Comparison of ENCODE assay signal across 12 cellular contexts in the genomic region with DNA sequence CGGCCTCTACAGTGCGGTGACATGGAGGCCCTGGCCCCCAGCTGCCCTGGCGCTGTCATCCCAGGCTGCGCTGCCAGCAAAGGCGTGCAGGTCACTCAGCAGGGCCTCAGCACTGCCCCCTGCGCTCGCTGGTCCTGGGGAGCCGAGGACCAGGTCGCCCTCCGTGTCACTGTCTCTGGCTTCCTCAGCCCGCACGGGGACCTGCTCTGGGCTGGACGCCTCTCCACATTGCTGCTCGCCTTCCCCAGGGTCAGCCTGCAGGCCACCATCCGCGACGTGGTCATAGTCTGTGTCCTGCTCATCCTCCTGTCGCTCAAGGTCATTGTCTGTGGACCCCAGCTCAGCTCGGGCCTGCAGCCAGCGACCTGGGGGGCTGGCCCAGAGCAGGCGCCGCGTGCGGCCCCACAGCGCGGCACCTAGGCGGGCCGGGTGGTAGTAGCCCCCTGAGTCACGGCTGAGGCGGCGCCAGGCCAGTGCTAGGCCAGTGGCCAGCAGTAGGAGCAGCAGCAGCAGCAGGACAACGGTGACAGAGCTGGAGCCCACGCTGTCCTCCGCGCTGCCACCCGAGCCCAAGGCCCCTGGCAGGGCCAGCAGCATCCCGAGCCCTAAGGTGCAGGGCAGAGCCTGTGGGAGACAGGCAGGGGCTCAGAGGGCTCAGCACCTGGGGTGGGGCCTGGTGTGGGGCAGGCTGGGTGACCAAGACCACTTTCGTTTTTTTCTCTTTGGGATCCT. TPM values are rescaled to one million over a fixed set of nuclear protein-coding genes. Genes with fewer than 3 reads are reported as not detected.
DNase-seq lines count a peak whose midpoint lies in the region; ATAC-seq, FAIRE-seq and TF ChIP-seq lines count a peak whose summit lies in the region.
"Had no signal": no experiment of that assay in that cellular context is flagged by ENCODE, and none has a peak within 500 bp of the region (broad histone marks: within the 10 kb centered on the region; RNA-seq: fewer than 3 reads in every experiment).

No MANE protein-coding gene starts in this region.

- no peak overlapping the region for H3K9ac ChIP-seq in mucosa of rectum (ENCODE audit: low read depth in 1 of 2, low read length in 2 of 2)

- no peak for ATAC-seq in CD4-positive, alpha-beta T cell (ENCODE audit: poor library complexity)
- ATAC-seq in activated T-helper 17 cell treated with anti-CD3 and anti-CD28 coated beads, Interleukin-2, amount 50 U/mL, for 72 hours (replicated peaks): peak; percentile 1
- no peak for ATAC-seq in GM21390 (IDR thresholded peaks at IDR 0.05; ENCODE audit: unreplicated experiment)

- H3K4me2 ChIP-seq in osteoblast (ENCODE audit: insufficient read depth, low read length): no peak overlapping the region

- H3K4me1 ChIP-seq in mucosa of rectum (ENCODE audit: control insufficient read depth in 2 of 2, insufficient read depth in 2 of 2, low read length in 2 of 2) (peaks cover 2 to 13% of the 10 kb centered on the region in 2 donors), osteoblast (ENCODE audit: insufficient read depth, low read length) (no peaks in the 10 kb centered on the region)
- H3K4me1 ChIP-seq: SJSA1 had no signal

- H3K36me3 ChIP-seq in mucosa of rectum (ENCODE audit: control insufficient read depth in 2 of 2, insufficient read depth in 2 of 2, low read length in 2 of 2): peaks cover 48 to 49% of the 10 kb centered on the region in 2 donors
- H3K36me3 ChIP-seq in osteoblast (ENCODE audit: insufficient read depth, low read length): peaks cover 32% of the 10 kb centered on the region

- peak; percentile 4; the same call in 1 of the 2 replicates for TF ChIP-seq POLR2A in H54 (IDR thresholded peaks at IDR 0.05; ENCODE audit: low read depth, low read length)

- H3K27me3 ChIP-seq in CD4-positive, alpha-beta T cell (ENCODE audit: control insufficient read depth, insufficient read depth, low read length): no peaks in the 10 kb centered on the region
- no peaks in the 10 kb centered on the region for H3K27me3 ChIP-seq in mucosa of rectum (ENCODE audit: control insufficient read depth in 2 of 2, insufficient read depth in 2 of 2, low read length in 2 of 2)
- no peaks in the 10 kb centered on the region for H3K27me3 ChIP-seq in osteoblast (ENCODE audit: insufficient read depth, low read length)
- H3K27me3 ChIP-seq: SJSA1, tibial nerve had no signal

- H3K27ac ChIP-seq in CD4-positive, alpha-beta T cell (ENCODE audit: low read depth, low read length): peak overlapping the region; percentile 94
- H3K27ac ChIP-seq in mucosa of rectum (ENCODE audit: low read depth in 2 of 2, low read length in 2 of 2): peak overlapping the region; percentile 32 to 37
- no peak overlapping the region for H3K27ac ChIP-seq in osteoblast (ENCODE audit: low read depth, low read length)
- H3K27ac ChIP-seq: SJSA1 had no signal

- no peaks in the 10 kb centered on the region for H3K27me3 Mint-ChIP-seq in CD4-positive, alpha-beta T cell
- no peaks in the 10 kb centered on the region for H3K27me3 Mint-ChIP-seq in activated T-helper 17 cell treated with anti-CD3 and anti-CD28 coated beads, Interleukin-2, amount 50 U/mL, for 72 hours

- H4K20me1 ChIP-seq in osteoblast (ENCODE audit: insufficient read depth, low read length): peaks cover 4% of the 10 kb centered on the region

- CTCF ChIA-PET in CD4-positive, alpha-beta T cell (lab: Charles Lee): interaction anchor here (0.9 to 4.3 kb wide), 4 partner anchors 29 to 90 kb away, joined by 3 to 21 read pairs (median 4); a partner anchor contains a TSS
- CTCF ChIA-PET in GM10248 (lab: Yijun Ruan, JAX): interaction anchor here (0.8 to 2.1 kb wide), 5 partner anchors 10 to 84 kb away, joined by 3 to 8 read pairs (median 3); a partner anchor contains a TSS

- no peak overlapping the region for H2AFZ ChIP-seq in osteoblast (ENCODE audit: low read length)

- FAIRE-seq in H54 (lab: Jason Lieb, UNC): no peak

- DNase-seq in CD4-positive, alpha-beta T cell: no peak
- DNase-seq in H54 (ENCODE audit: insufficient read length, low spot score) (no peak), GM10248 (ENCODE audit: extremely low spot score) (no peak), osteoblast (ENCODE audit: insufficient read length, low spot score, missing footprints) (no peak), SK-N-DZ (ENCODE audit: low spot score) (no peak)
- DNase-seq: NCI-H1694 had no signal

- intact Hi-C loops in CD4-positive, alpha-beta T cell (cut with DNase I, micrococcal nuclease): loop anchor here (2.0 kb wide), 5 partner anchors 27 to 71 kb away; a partner anchor contains a TSS

- no peaks in the 10 kb centered on the region for H3K9me3 Mint-ChIP-seq in CD4-positive, alpha-beta T cell
- H3K9me3 Mint-ChIP-seq in activated T-helper 17 cell treated with anti-CD3 and anti-CD28 coated beads, Interleukin-2, amount 50 U/mL, for 72 hours: no peaks in the 10 kb centered on the region

- H3K9me3 ChIP-seq in CD4-positive, alpha-beta T cell (ENCODE audit: control insufficient read depth, low read length): no peaks in the 10 kb centered on the region
- H3K9me3 ChIP-seq in mucosa of rectum (ENCODE audit: control insufficient read depth in 2 of 2, low read length in 2 of 2) (no peaks in the 10 kb centered on the region), osteoblast (ENCODE audit: low read depth, low read length) (no peaks in the 10 kb centered on the region)
- H3K9me3 ChIP-seq: SJSA1, tibial nerve had no signal

- H3K36me3 Mint-ChIP-seq in CD4-positive, alpha-beta T cell (ENCODE audit: low read depth): peaks cover 68% of the 10 kb centered on the region
- H3K36me3 Mint-ChIP-seq in activated T-helper 17 cell treated with anti-CD3 and anti-CD28 coated beads, Interleukin-2, amount 50 U/mL, for 72 hours (ENCODE audit: low read depth): peaks cover 94% of the 10 kb centered on the region

- peak overlapping the region; percentile 1 to 75 for H3K4me3 ChIP-seq in mucosa of rectum (ENCODE audit: low read length in 2 of 2)
- no peak overlapping the region for H3K4me3 ChIP-seq in osteoblast (ENCODE audit: insufficient read depth, low read length)
- H3K4me3 ChIP-seq: SJSA1 had no signal

- no peak for TF ChIP-seq CTCF in CD4-positive, alpha-beta T cell (IDR thresholded peaks at IDR 0.05)
- TF ChIP-seq CTCF in GM10248 (IDR thresholded peaks at IDR 0.05; ENCODE audit: control extremely low read depth, extremely low read depth, low read depth, missing control alignments) (no peak), osteoblast (IDR thresholded peaks at IDR 0.05; ENCODE audit: extremely low read depth, low read depth, low read length) (no peak)

- peak overlapping the region; percentile 98 for H3K4me3 Mint-ChIP-seq in CD4-positive, alpha-beta T cell
- H3K4me3 Mint-ChIP-seq in activated T-helper 17 cell treated with anti-CD3 and anti-CD28 coated beads, Interleukin-2, amount 50 U/mL, for 72 hours: peak overlapping the region; percentile 95

- H3K4me1 Mint-ChIP-seq in CD4-positive, alpha-beta T cell (ENCODE audit: low read depth): peaks cover 65% of the 10 kb centered on the region
- peaks cover 12% of the 10 kb centered on the region for H3K4me1 Mint-ChIP-seq in activated T-helper 17 cell treated with anti-CD3 and anti-CD28 coated beads, Interleukin-2, amount 50 U/mL, for 72 hours

- peak overlapping the region; percentile 98 for H3K27ac Mint-ChIP-seq in CD4-positive, alpha-beta T cell
- peak overlapping the region; percentile 92 for H3K27ac Mint-ChIP-seq in activated T-helper 17 cell treated with anti-CD3 and anti-CD28 coated beads, Interleukin-2, amount 50 U/mL, for 72 hours

- POLR2A ChIA-PET in CD4-positive, alpha-beta T cell (lab: Charles Lee): interaction anchor here (0.6 to 17.7 kb wide), 19 partner anchors 7 to 1937 kb away, joined by 3 to 411 read pairs (median 21); a partner anchor contains a TSS
- POLR2A ChIA-PET in GM10248 (lab: Yijun Ruan, JAX): interaction anchor here (1.1 to 1.2 kb wide), 2 partner anchors 47 to 51 kb away, joined by 3 read pairs; a partner anchor contains a TSS

- peaks cover 2% of the 10 kb centered on the region for H3K79me2 ChIP-seq in osteoblast (ENCODE audit: insufficient read depth, low read length)

RNA-seq across cellular contexts. Expression of a gene that starts 1.6 kb away (rescaled TPM):
- total RNA-seq in CD4-positive, alpha-beta T cell: 100 to 1,000 TPM; 129 to 134 TPM
- 100 to 1,000 TPM; 112 to 228 TPM for total RNA-seq in activated T-helper 17 cell treated with anti-CD3 and anti-CD28 coated beads, Interleukin-2, amount 50 U/mL, for 72 hours
- total RNA-seq in osteoblast: under 0.01 and 0.36 TPM in 2 replicates
- polyA plus RNA-seq in SK-N-DZ (2014; cell fraction: cytosol; rRNA removed): 1.8 TPM in 1 of 2 replicates, not detected in the other
- polyA plus RNA-seq in SK-N-DZ (2014; cell fraction: nucleus; rRNA removed): 2.7 and 7.3 TPM in 2 replicates

RNA-seq across cellular contexts. Expression of a gene that starts 7.4 kb away (rescaled TPM):
- 10 to 100 TPM; 25.8 to 30.2 TPM for total RNA-seq in CD4-positive, alpha-beta T cell
- 100 to 1,000 TPM; 303 to 326 TPM for total RNA-seq in activated T-helper 17 cell treated with anti-CD3 and anti-CD28 coated beads, Interleukin-2, amount 50 U/mL, for 72 hours
- 137 and 140 TPM in 2 replicates for total RNA-seq in osteoblast
- polyA plus RNA-seq in SK-N-DZ (2014; cell fraction: cytosol; rRNA removed): 48.5 and 52.3 TPM in 2 replicates
- 71.9 and 84.5 TPM in 2 replicates for polyA plus RNA-seq in SK-N-DZ (2014; cell fraction: nucleus; rRNA removed)

RNA-seq across cellular contexts. Expression of a gene that starts 7.6 kb away (rescaled TPM):
- total RNA-seq in CD4-positive, alpha-beta T cell: 10 to 100 TPM; 69.3 to 72.0 TPM
- total RNA-seq in activated T-helper 17 cell treated with anti-CD3 and anti-CD28 coated beads, Interleukin-2, amount 50 U/mL, for 72 hours: 10 to 100 TPM; 62.3 to 63.0 TPM
- total RNA-seq in osteoblast: 33.9 and 36.9 TPM in 2 replicates
- polyA plus RNA-seq in SK-N-DZ (2014; cell fraction: cytosol; rRNA removed): 116 and 124 TPM in 2 replicates
- 201 and 220 TPM in 2 replicates for polyA plus RNA-seq in SK-N-DZ (2014; cell fraction: nucleus; rRNA removed)

RNA-seq across cellular contexts. Expression of a gene that starts 16.6 kb away (rescaled TPM):
- not detected for total RNA-seq in CD4-positive, alpha-beta T cell
- not detected for total RNA-seq in activated T-helper 17 cell treated with anti-CD3 and anti-CD28 coated beads, Interleukin-2, amount 50 U/mL, for 72 hours
- not detected in 2 replicates for total RNA-seq in osteoblast
- polyA plus RNA-seq in SK-N-DZ (2014; cell fraction: cytosol; rRNA removed): not detected in 2 replicates
- polyA plus RNA-seq in SK-N-DZ (2014; cell fraction: nucleus; rRNA removed): not detected in 2 replicates
- total RNA-seq: left lobe of liver, SJSA1, tibial nerve had no signal

RNA-seq across cellular contexts. Expression of a gene that starts 19.3 kb away (rescaled TPM):
- total RNA-seq in CD4-positive, alpha-beta T cell: 1 to 10 TPM; 7.5 to 8.5 TPM
- total RNA-seq in activated T-helper 17 cell treated with anti-CD3 and anti-CD28 coated beads, Interleukin-2, amount 50 U/mL, for 72 hours: 1 to 10 TPM in 1 of 2 donors, under 1 TPM in 1; 0.32 to 2.2 TPM
- not detected in 2 replicates for total RNA-seq in osteoblast
- not detected in 2 replicates for polyA plus RNA-seq in SK-N-DZ (2014; cell fraction: cytosol; rRNA removed)
- not detected in 2 replicates for polyA plus RNA-seq in SK-N-DZ (2014; cell fraction: nucleus; rRNA removed)
- total RNA-seq: SJSA1 had no signal

Comparison
In these comparisons a context has a peak if more than half of its experiments do, and no peak if none do; other contexts are left out.
1. RNA of a gene that starts 1.6 kb away (total RNA-seq): 112 to 228 TPM in activated T-helper 17 cell treated with anti-CD3 and anti-CD28 coated beads, Interleukin-2, amount 50 U/mL, for 72 hours and 129 to 134 TPM in CD4-positive, alpha-beta T cell; under 0.01 to 0.36 TPM in osteoblast; every median in the first group is over 10 times any median in the second.